1 cellular context compared by ENCODE assay signal in the genomic region with DNA sequence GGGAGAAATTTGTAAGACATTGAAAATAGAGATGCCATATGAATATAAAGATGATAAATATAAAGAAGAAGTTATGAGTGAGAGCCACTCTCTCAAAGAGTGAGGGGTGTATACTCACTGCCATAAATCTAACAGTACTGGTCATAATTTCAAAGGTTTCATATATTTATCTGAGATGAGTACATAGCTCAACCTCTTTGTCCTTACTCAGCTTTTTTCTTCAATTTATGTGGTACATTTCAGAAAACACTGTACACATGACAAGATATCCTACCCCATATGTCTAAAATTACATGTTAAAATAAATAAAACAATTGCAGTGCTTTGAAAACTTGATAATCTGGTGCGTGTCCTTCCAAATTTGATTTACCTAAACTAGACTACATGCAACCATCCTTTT.
A peak's percentile ranks its signal among the peaks of the same experiment; 100 is the strongest.
TF ChIP-seq lines count a peak whose summit lies in the region.

No MANE protein-coding gene starts in this region.

TF ChIP-seq in IMR-90, 13 proteins besides CTCF, POLR2A, EP300 and RAD21 (continued from another document):
- peak; percentile 57; the same call in 1 of the 2 replicates for TF ChIP-seq MAFK (IDR thresholded peaks at IDR 0.05; ENCODE audit: low read depth, low read length)
